Comparison of ENCODE assay signal across 17 cellular contexts in the genomic region with DNA sequence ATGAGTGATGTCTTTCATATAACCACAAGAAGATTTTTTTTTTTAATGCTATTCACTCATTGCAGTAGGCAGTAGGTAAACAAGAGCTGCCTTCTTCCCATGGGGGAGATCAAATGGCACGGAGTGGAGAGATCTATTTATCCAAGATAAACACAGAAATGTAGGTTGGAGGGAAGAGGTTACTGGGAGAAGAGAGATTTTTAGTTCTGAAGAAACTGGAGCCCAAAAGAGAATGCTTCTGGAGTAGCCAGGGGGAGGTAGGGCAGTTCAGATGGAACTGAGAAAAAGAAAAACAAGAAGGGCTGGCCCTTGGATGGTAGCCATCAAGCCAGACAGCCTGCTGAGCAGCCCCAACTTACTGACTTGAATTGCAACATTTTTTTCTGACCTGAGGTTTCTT.
A peak's percentile ranks its signal among the peaks of the same experiment; 100 is the strongest.
DNase-seq lines count a peak whose midpoint lies in the region; ATAC-seq and TF ChIP-seq lines count a peak whose summit lies in the region.
"Had no signal": no experiment of that assay in that cellular context is flagged by ENCODE, and none has a peak within 500 bp of the region (broad histone marks: within the 10 kb centered on the region; RNA-seq: fewer than 3 reads in every experiment).

No MANE protein-coding gene starts in this region.

- H3K4me3 ChIP-seq in choroid plexus epithelial cell (ENCODE audit: low read depth, low read length) = no peak overlapping the region
- H3K4me3 ChIP-seq in psoas muscle = no peak overlapping the region
- H3K4me3 ChIP-seq: breast epithelium, lung, pancreas had no signal

- no peaks in the 10 kb centered on the region for H3K27me3 Mint-ChIP-seq in activated T-helper 2 cell treated with anti-CD3 and anti-CD28 coated beads, Interferon-gamma antibody, Interleukin-2, Interleukin-4, amounts not matched to agents 10 μg/mL and 5 μg/mL and 100 μg/mL, durations not matched to agents 14 hours and 24 hours and 36 hours (ENCODE audit: low read depth)

- no peaks in the 10 kb centered on the region for H3K27me3 ChIP-seq in psoas muscle (ENCODE audit: insufficient read depth in 3 of 3, low read length in 2 of 3)
- H3K27me3 ChIP-seq: breast epithelium, pancreas had no signal

- 12 to 16% (median 13%) methylated on average over 1 of the region's 1 CpG for WGBS in psoas muscle, 3 donors

- no peak overlapping the region for H3K27ac ChIP-seq in psoas muscle
- H3K27ac ChIP-seq: breast epithelium, C4-2B, pancreas had no signal

- H3K27ac Mint-ChIP-seq in activated T-helper 2 cell treated with anti-CD3 and anti-CD28 coated beads, Interferon-gamma antibody, Interleukin-2, Interleukin-4, amounts not matched to agents 10 μg/mL and 5 μg/mL and 100 μg/mL, durations not matched to agents 14 hours and 24 hours and 36 hours = no peak overlapping the region

- H3K9me3 ChIP-seq in psoas muscle = no peaks in the 10 kb centered on the region
- H3K9me3 ChIP-seq: breast epithelium, pancreas had no signal

- ATAC-seq in psoas muscle = no peak
- no peak for ATAC-seq in HG03097 (IDR thresholded peaks at IDR 0.05; ENCODE audit: low FRiP score, unreplicated experiment)
- ATAC-seq: pancreas had no signal

- intact Hi-C loops in psoas muscle (cut with DNase I) = no loop called here
- intact Hi-C loops in activated T-helper 2 cell treated with anti-CD3 and anti-CD28 coated beads, Interferon-gamma antibody, Interleukin-2, Interleukin-4, amounts not matched to agents 10 μg/mL and 5 μg/mL and 100 μg/mL, durations not matched to agents 14 hours and 24 hours and 36 hours (cut with micrococcal nuclease) = no loop called here

- no peaks in the 10 kb centered on the region for H3K36me3 Mint-ChIP-seq in activated T-helper 2 cell treated with anti-CD3 and anti-CD28 coated beads, Interferon-gamma antibody, Interleukin-2, Interleukin-4, amounts not matched to agents 10 μg/mL and 5 μg/mL and 100 μg/mL, durations not matched to agents 14 hours and 24 hours and 36 hours (ENCODE audit: low read depth)

- DNase-seq in HEK293T (ENCODE audit: extremely low spot score) (no peak), NCI-H2107 (lab: John Stamatoyannopoulos, UW) (peak; percentile 40), choroid plexus epithelial cell (ENCODE audit: low read depth) (peak; percentile 82), psoas muscle (peak; percentile 9 to 45), NCI-H774 (lab: John Stamatoyannopoulos, UW) (no peak)
- DNase-seq in activated T-helper 2 cell treated with anti-CD3 and anti-CD28 coated beads, Interferon-gamma antibody, Interleukin-2, Interleukin-4, amounts not matched to agents 10 μg/mL and 5 μg/mL and 100 μg/mL, durations not matched to agents 14 hours and 24 hours and 36 hours (ENCODE audit: low spot score) = no peak
- DNase-seq in activated CD8-positive, alpha-beta memory T cell treated with anti-CD3 and anti-CD28 coated beads for 24 hours = no peak
- DNase-seq: activated CD4-positive, alpha-beta T cell treated with anti-CD3 and anti-CD28 coated beads, Interleukin-2, amount 50 U/mL, for 1 hour; activated effector memory CD4-positive, alpha-beta T cell treated with Interleukin-2 at 50 U/mL for 16 hours; Karpas-422; pancreas; stimulated activated CD4-positive, alpha-beta T cell treated with anti-CD3 and anti-CD28 coated beads, Interleukin-1b, Interleukin-23, amount 100 ng/mL, for 48 hours; stimulated activated naive CD4-positive, alpha-beta T cell treated with Interleukin-2 at 50 U/mL for 16 hours had no signal

- no peaks in the 10 kb centered on the region for H3K4me1 Mint-ChIP-seq in activated T-helper 2 cell treated with anti-CD3 and anti-CD28 coated beads, Interferon-gamma antibody, Interleukin-2, Interleukin-4, amounts not matched to agents 10 μg/mL and 5 μg/mL and 100 μg/mL, durations not matched to agents 14 hours and 24 hours and 36 hours (ENCODE audit: low read depth)

- no peaks in the 10 kb centered on the region for H3K4me1 ChIP-seq in psoas muscle
- H3K4me1 ChIP-seq: breast epithelium, pancreas had no signal

- CTCF ChIA-PET in HEK293T (lab: Yijun Ruan, JAX) = interaction anchor here (0.6 kb wide), 1 partner anchor 978 kb away, joined by 3 read pairs; no protein-coding TSS in a partner anchor

- TF ChIP-seq CTCF in choroid plexus epithelial cell (conservative IDR thresholded peaks at IDR 0.05; ENCODE audit: low read depth, low read length) = peak; percentile 15
- no peak for TF ChIP-seq CTCF in psoas muscle (IDR thresholded peaks at IDR 0.05)

- H3K36me3 ChIP-seq in psoas muscle (ENCODE audit: insufficient read depth in 1 of 2, low read depth in 1 of 2) = no peaks in the 10 kb centered on the region
- H3K36me3 ChIP-seq: breast epithelium, pancreas had no signal

- H3K4me3 Mint-ChIP-seq in activated T-helper 2 cell treated with anti-CD3 and anti-CD28 coated beads, Interferon-gamma antibody, Interleukin-2, Interleukin-4, amounts not matched to agents 10 μg/mL and 5 μg/mL and 100 μg/mL, durations not matched to agents 14 hours and 24 hours and 36 hours (ENCODE audit: low read depth) = no peak overlapping the region

- no peaks in the 10 kb centered on the region for H3K9me3 Mint-ChIP-seq in activated T-helper 2 cell treated with anti-CD3 and anti-CD28 coated beads, Interferon-gamma antibody, Interleukin-2, Interleukin-4, amounts not matched to agents 10 μg/mL and 5 μg/mL and 100 μg/mL, durations not matched to agents 14 hours and 24 hours and 36 hours

- POLR2A ChIA-PET in HEK293T (lab: Yijun Ruan, JAX) = no interaction called here

TF ChIP-seq in HEK293T, 16 proteins besides CTCF, POLR2A, EP300 and RAD21:
- TF ChIP-seq L3MBTL2 (conservative IDR thresholded peaks at IDR 0.05) (no peak), FOXM1 (IDR thresholded peaks at IDR 0.05; ENCODE audit: borderline replicate concordance) (no peak), LEF1 (IDR thresholded peaks at IDR 0.05; ENCODE audit: borderline replicate concordance) (no peak), ZNF384 (IDR thresholded peaks at IDR 0.05) (0 out of 2 replicates have a peak, but pooled peaks have one; percentile 19), CTBP1 (IDR thresholded peaks at IDR 0.05; ENCODE audit: borderline replicate concordance) (no peak)

Comparison
In these comparisons a context has a peak if more than half of its experiments do, and no peak if none do; other contexts are left out.
1. DNase-seq: peak in NCI-H2107 (single experiment), choroid plexus epithelial cell (single experiment) and psoas muscle (2 of 2); none in HEK293T (single experiment), activated T-helper 2 cell treated with anti-CD3 and anti-CD28 coated beads, Interferon-gamma antibody, Interleukin-2, Interleukin-4, amounts not matched to agents 10 μg/mL and 5 μg/mL and 100 μg/mL, durations not matched to agents 14 hours and 24 hours and 36 hours (single experiment), NCI-H774 (single experiment) and activated CD8-positive, alpha-beta memory T cell treated with anti-CD3 and anti-CD28 coated beads for 24 hours (single experiment).